1 cellular context compared by ENCODE assay signal in the genomic region with DNA sequence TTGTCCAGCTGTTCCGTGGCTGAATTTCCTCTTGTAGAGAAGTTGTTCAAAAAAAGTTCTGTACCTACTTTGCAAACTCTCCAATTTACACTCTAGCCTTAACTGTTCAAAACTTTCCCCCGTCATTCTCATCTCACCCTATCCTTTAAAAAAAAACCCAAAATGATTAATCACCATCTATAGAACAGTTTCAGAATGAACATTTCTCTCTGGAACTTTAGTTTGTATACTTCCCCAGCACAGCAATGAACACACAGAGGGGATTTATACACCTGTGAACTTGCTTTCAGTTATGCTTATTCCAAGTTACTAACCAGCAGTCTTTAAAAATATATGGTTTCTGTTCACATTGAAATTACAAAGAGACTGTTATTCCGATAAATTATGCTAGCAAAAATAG.
TF ChIP-seq lines count a peak whose summit lies in the region.

No MANE protein-coding gene starts in this region.

TF ChIP-seq in H1, 55 proteins besides CTCF, POLR2A, EP300 and RAD21 (continued from another document):
- TF ChIP-seq EGR1 (IDR thresholded peaks at IDR 0.05; ENCODE audit: borderline replicate concordance, low read depth, low read length) (no peak), HDAC6 (IDR thresholded peaks at IDR 0.05; ENCODE audit: low read depth, low read length) (no peak), CHD1 (IDR thresholded peaks at IDR 0.05; ENCODE audit: low read depth, low read length) (no peak), TAF1 (IDR thresholded peaks at IDR 0.05; ENCODE audit: low read depth, low read length) (no peak), HDAC2 (IDR thresholded peaks at IDR 0.05; ENCODE audit: borderline replicate concordance in 1 of 2, low read depth in 2 of 2, low read length in 2 of 2) (no peak)
- TF ChIP-seq, protein P1, sequence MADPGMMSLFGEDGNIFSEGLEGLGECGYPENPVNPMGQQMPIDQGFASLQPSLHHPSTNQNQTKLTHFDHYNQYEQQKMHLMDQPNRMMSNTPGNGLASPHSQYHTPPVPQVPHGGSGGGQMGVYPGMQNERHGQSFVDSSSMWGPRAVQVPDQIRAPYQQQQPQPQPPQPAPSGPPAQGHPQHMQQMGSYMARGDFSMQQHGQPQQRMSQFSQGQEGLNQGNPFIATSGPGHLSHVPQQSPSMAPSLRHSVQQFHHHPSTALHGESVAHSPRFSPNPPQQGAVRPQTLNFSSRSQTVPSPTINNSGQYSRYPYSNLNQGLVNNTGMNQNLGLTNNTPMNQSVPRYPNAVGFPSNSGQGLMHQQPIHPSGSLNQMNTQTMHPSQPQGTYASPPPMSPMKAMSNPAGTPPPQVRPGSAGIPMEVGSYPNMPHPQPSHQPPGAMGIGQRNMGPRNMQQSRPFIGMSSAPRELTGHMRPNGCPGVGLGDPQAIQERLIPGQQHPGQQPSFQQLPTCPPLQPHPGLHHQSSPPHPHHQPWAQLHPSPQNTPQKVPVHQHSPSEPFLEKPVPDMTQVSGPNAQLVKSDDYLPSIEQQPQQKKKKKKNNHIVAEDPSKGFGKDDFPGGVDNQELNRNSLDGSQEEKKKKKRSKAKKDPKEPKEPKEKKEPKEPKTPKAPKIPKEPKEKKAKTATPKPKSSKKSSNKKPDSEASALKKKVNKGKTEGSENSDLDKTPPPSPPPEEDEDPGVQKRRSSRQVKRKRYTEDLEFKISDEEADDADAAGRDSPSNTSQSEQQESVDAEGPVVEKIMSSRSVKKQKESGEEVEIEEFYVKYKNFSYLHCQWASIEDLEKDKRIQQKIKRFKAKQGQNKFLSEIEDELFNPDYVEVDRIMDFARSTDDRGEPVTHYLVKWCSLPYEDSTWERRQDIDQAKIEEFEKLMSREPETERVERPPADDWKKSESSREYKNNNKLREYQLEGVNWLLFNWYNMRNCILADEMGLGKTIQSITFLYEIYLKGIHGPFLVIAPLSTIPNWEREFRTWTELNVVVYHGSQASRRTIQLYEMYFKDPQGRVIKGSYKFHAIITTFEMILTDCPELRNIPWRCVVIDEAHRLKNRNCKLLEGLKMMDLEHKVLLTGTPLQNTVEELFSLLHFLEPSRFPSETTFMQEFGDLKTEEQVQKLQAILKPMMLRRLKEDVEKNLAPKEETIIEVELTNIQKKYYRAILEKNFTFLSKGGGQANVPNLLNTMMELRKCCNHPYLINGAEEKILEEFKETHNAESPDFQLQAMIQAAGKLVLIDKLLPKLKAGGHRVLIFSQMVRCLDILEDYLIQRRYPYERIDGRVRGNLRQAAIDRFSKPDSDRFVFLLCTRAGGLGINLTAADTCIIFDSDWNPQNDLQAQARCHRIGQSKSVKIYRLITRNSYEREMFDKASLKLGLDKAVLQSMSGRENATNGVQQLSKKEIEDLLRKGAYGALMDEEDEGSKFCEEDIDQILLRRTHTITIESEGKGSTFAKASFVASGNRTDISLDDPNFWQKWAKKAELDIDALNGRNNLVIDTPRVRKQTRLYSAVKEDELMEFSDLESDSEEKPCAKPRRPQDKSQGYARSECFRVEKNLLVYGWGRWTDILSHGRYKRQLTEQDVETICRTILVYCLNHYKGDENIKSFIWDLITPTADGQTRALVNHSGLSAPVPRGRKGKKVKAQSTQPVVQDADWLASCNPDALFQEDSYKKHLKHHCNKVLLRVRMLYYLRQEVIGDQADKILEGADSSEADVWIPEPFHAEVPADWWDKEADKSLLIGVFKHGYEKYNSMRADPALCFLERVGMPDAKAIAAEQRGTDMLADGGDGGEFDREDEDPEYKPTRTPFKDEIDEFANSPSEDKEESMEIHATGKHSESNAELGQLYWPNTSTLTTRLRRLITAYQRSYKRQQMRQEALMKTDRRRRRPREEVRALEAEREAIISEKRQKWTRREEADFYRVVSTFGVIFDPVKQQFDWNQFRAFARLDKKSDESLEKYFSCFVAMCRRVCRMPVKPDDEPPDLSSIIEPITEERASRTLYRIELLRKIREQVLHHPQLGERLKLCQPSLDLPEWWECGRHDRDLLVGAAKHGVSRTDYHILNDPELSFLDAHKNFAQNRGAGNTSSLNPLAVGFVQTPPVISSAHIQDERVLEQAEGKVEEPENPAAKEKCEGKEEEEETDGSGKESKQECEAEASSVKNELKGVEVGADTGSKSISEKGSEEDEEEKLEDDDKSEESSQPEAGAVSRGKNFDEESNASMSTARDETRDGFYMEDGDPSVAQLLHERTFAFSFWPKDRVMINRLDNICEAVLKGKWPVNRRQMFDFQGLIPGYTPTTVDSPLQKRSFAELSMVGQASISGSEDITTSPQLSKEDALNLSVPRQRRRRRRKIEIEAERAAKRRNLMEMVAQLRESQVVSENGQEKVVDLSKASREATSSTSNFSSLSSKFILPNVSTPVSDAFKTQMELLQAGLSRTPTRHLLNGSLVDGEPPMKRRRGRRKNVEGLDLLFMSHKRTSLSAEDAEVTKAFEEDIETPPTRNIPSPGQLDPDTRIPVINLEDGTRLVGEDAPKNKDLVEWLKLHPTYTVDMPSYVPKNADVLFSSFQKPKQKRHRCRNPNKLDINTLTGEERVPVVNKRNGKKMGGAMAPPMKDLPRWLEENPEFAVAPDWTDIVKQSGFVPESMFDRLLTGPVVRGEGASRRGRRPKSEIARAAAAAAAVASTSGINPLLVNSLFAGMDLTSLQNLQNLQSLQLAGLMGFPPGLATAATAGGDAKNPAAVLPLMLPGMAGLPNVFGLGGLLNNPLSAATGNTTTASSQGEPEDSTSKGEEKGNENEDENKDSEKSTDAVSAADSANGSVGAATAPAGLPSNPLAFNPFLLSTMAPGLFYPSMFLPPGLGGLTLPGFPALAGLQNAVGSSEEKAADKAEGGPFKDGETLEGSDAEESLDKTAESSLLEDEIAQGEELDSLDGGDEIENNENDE (IDR thresholded peaks at IDR 0.05; ENCODE audit: insufficient replicate concordance, low read length), result no peak
TF ChIP-seq in H1: peak in this region for 0.
